ENCODE assay signal across 8 cellular contexts in the genomic region with DNA sequence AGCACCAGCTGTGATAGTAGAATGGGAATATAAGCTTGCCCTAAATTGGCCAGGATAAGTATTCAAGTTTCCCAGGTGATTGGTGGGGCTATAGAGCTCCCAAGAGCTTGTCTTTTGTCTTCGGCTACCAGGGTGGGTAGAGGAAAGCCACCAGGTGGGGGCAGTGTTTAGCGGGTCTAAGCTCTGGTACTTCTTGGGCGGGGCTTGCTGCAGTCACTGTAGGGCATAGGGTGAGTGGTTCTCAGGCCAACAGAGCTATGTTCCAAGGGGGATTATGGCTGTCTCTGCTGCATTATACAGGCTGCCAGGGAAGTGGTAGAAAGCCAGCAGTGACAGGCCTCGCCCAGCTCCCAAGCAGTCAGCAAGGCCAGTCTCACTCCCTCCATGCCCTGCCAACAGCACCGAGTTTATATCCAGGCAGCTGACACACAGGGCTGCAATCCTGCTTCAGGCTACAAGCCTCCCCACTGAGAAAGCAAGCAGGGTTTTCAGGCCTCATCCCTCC.
DNase-seq lines count a peak whose midpoint lies in the region; ATAC-seq and TF ChIP-seq lines count a peak whose summit lies in the region.

No MANE protein-coding gene starts in this region.

- H4K20me1 ChIP-seq in OCI-LY1 (ENCODE audit: insufficient read depth, low read length) (no peaks in the 10 kb centered on the region), osteoblast (ENCODE audit: insufficient read depth, low read length) (no peaks in the 10 kb centered on the region)

- no peaks in the 10 kb centered on the region for H3K79me2 ChIP-seq in OCI-LY1 (ENCODE audit: insufficient read depth, low read length)
- no peaks in the 10 kb centered on the region for H3K79me2 ChIP-seq in osteoblast (ENCODE audit: insufficient read depth, low read length)

- no peaks in the 10 kb centered on the region for H3F3A ChIP-seq in OCI-LY1 (ENCODE audit: insufficient read depth, low read length)

- H3K4me1 ChIP-seq in OCI-LY1 (ENCODE audit: insufficient read depth, low read length, severe bottlenecking) (no peaks in the 10 kb centered on the region), osteoblast (ENCODE audit: insufficient read depth, low read length) (no peaks in the 10 kb centered on the region)

- H3K27ac ChIP-seq in OCI-LY1 (ENCODE audit: low read depth, low read length, poor library complexity, severe bottlenecking) (no peak overlapping the region), osteoblast (ENCODE audit: low read depth, low read length) (no peak overlapping the region)

- ATAC-seq in GM18502 (IDR thresholded peaks at IDR 0.05; ENCODE audit: poor library complexity, unreplicated experiment) (peak; percentile 94), HG03039 (IDR thresholded peaks at IDR 0.05; ENCODE audit: unreplicated experiment) (peak; percentile 88)

- H3K9ac ChIP-seq in OCI-LY1 (ENCODE audit: low read length): no peak overlapping the region

- no peak for DNase-seq in AG04449 (ENCODE audit: low read depth, low spot score)
- DNase-seq in activated T-cell treated with anti-CD3 and anti-CD28 coated beads for 48 hours (ENCODE audit: low read depth): peak; percentile 63
- DNase-seq in fibroblast of the conjunctiva (ENCODE audit: low read depth): peak; percentile 43
- DNase-seq in osteoblast (ENCODE audit: insufficient read length, low spot score, missing footprints): no peak
- DNase-seq in OCI-M2 (lab: John Stamatoyannopoulos, UW; ENCODE audit: unreplicated experiment): no peak

- no peak overlapping the region for H3K4me3 ChIP-seq in AG04449 (ENCODE audit: low read depth, low read length)
- no peak overlapping the region for H3K4me3 ChIP-seq in OCI-LY1 (ENCODE audit: low read depth, low read length, poor library complexity, severe bottlenecking)
- no peak overlapping the region for H3K4me3 ChIP-seq in osteoblast (ENCODE audit: insufficient read depth, low read length)

- H3K36me3 ChIP-seq in OCI-LY1 (ENCODE audit: insufficient read depth, low read length) (no peaks in the 10 kb centered on the region), osteoblast (ENCODE audit: insufficient read depth, low read length) (no peaks in the 10 kb centered on the region)

- H3K4me2 ChIP-seq in OCI-LY1 (ENCODE audit: low read length) (no peak overlapping the region), osteoblast (ENCODE audit: insufficient read depth, low read length) (no peak overlapping the region)

- no peaks in the 10 kb centered on the region for H3K9me3 ChIP-seq in OCI-LY1 (ENCODE audit: low read length)
- no peaks in the 10 kb centered on the region for H3K9me3 ChIP-seq in osteoblast (ENCODE audit: low read depth, low read length)

- H2AFZ ChIP-seq in OCI-LY1 (ENCODE audit: low read length): no peak overlapping the region
- H2AFZ ChIP-seq in osteoblast (ENCODE audit: low read length): no peak overlapping the region

- H3K27me3 ChIP-seq in OCI-LY1 (ENCODE audit: insufficient read depth, low read length) (no peaks in the 10 kb centered on the region), osteoblast (ENCODE audit: insufficient read depth, low read length) (peaks cover 5% of the 10 kb centered on the region)

- no peaks in the 10 kb centered on the region for H3K9me2 ChIP-seq in OCI-LY1 (ENCODE audit: low read depth, low read length)

- TF ChIP-seq CTCF in AG04449 (IDR thresholded peaks at IDR 0.05; ENCODE audit: insufficient read depth, low read length, missing control alignments) (peak; percentile 55), OCI-LY1 (IDR thresholded peaks at IDR 0.05; ENCODE audit: low read length) (peak; percentile 96), osteoblast (IDR thresholded peaks at IDR 0.05; ENCODE audit: extremely low read depth, low read depth, low read length) (peak; percentile 67)

- POLR2A ChIA-PET in AG04449 (lab: Yijun Ruan, JAX): no interaction called here

- CTCF ChIA-PET in AG04449 (lab: Yijun Ruan, JAX): interaction anchor here (0.6 to 6.0 kb wide), 21 partner anchors 9 to 867 kb away, joined by 3 to 101 read pairs (median 4); a partner anchor contains a TSS

Comparison
In these comparisons a context has a peak if more than half of its experiments do, and no peak if none do; other contexts are left out.
1. DNase-seq: peak in activated T-cell treated with anti-CD3 and anti-CD28 coated beads for 48 hours (single experiment) and fibroblast of the conjunctiva (single experiment); none in AG04449 (single experiment), osteoblast (single experiment) and OCI-M2 (single experiment).
2. Peak in every context shown above with its lines, with median percentiles within 50 percentile points of each other: CTCF ChIP-seq.